1 cellular context compared by ENCODE assay signal in genomic region chr20:62097881-62098407, GRCh38.
TF ChIP-seq lines count a peak whose summit lies in the region.

No MANE protein-coding gene starts in this region.

TF ChIP-seq in GM23338, 12 proteins besides CTCF, POLR2A, EP300 and RAD21:
- TF ChIP-seq ZNF462 (CRISPR knock-in tag; IDR thresholded peaks at IDR 0.05) (no peak), REST (IDR thresholded peaks at IDR 0.05; ENCODE audit: unreplicated experiment) (no peak), STAT1 (IDR thresholded peaks at IDR 0.05; ENCODE audit: unreplicated experiment) (no peak), ZNF114 (CRISPR knock-in tag; IDR thresholded peaks at IDR 0.05) (no peak), CREB1 (CRISPR knock-in tag; IDR thresholded peaks at IDR 0.05; ENCODE audit: low read depth) (no peak), ETS1 (IDR thresholded peaks at IDR 0.05) (no peak), POLR2AphosphoS5 (IDR thresholded peaks at IDR 0.05; ENCODE audit: low read depth) (no peak), JUNB (IDR thresholded peaks at IDR 0.05; ENCODE audit: unreplicated experiment) (no peak), ZNF331 (CRISPR knock-in tag; IDR thresholded peaks at IDR 0.05; ENCODE audit: low read depth) (no peak), EZH2phosphoT487 (IDR thresholded peaks at IDR 0.05; ENCODE audit: unreplicated experiment) (no peak), NANOG (IDR thresholded peaks at IDR 0.05; ENCODE audit: borderline replicate concordance) (no peak), EZH2 (IDR thresholded peaks at IDR 0.05; ENCODE audit: low read depth, unreplicated experiment) (no peak)
